In genomic region chr6:136249811-136250685, GRCh38 we compare ENCODE assay signal across 8 cellular contexts. TPM values are rescaled to one million over a fixed set of nuclear protein-coding genes. Genes with fewer than 3 reads are reported as not detected.
A peak's percentile ranks its signal among the peaks of the same experiment; 100 is the strongest.
DNase-seq lines count a peak whose midpoint lies in the region; FAIRE-seq and TF ChIP-seq lines count a peak whose summit lies in the region.

Gene MTFR2, minus strand, starts transcription at chr6:136250311. Its CDS starts 1,212 bp downstream, at chr6:136249099.

- H3K4me2 ChIP-seq in neuronal stem cell (ENCODE audit: insufficient read depth, low read length, poor library complexity, severe bottlenecking), result peak within 1 kb of the TSS; percentile 82

- H3K4ac ChIP-seq in neuronal stem cell (ENCODE audit: low read length), result no peak within 1 kb of the TSS

- H2AK5ac ChIP-seq in neuronal stem cell (ENCODE audit: low read depth, low read length), result no peak within 1 kb of the TSS

- TF ChIP-seq CTCF in HFFc6 (IDR thresholded peaks at IDR 0.05), result no peak; the same call in 1 of the 2 replicates

- no peak within 1 kb of the TSS for H3K23ac ChIP-seq in neuronal stem cell (ENCODE audit: low read depth, low read length, poor library complexity)

- peak within 1 kb of the TSS; percentile 63 for H3K18ac ChIP-seq in neuronal stem cell (ENCODE audit: low read length)

- FAIRE-seq in frontal cortex (lab: Jason Lieb, UNC), result peak; percentile 95

- H3K36me3 Mint-ChIP-seq in HFFc6 (ENCODE audit: low read depth), result peaks cover 16% of the 10 kb centered on the region

- peak within 1 kb of the TSS; percentile 86 for H3K27ac Mint-ChIP-seq in HFFc6

- H2BK120ac ChIP-seq in neuronal stem cell (ENCODE audit: low read depth, low read length), result no peak within 1 kb of the TSS

- in situ Hi-C loops in SK-MEL-5 (cut with HindIII; ENCODE audit: low pct_unique_long_range_greater_than_20kb, low sequenced_read_pairs), result no loop called here

- H3K27ac ChIP-seq in neuronal stem cell (replicated peaks; ENCODE audit: low read length) (no peak within 1 kb of the TSS), subcutaneous abdominal adipose tissue (ENCODE audit: low read depth, low read length) (no peak within 1 kb of the TSS)

- WGBS in neuronal stem cell (ENCODE audit: extremely low coverage in 2 of 2, insufficient read length in 2 of 2, insufficient replicate concordance in 1 of 2), 2 donors, result no CpG with 5 or more reads among the region's 59 CpGs

- peaks cover 0 to 4% of the 10 kb centered on the region in 2 donors for H3K36me3 ChIP-seq in neuronal stem cell (replicated peaks in 1 of 2; ENCODE audit: control insufficient read depth in 2 of 2, insufficient read depth in 2 of 2, low read length in 2 of 2)
- H3K36me3 ChIP-seq in subcutaneous abdominal adipose tissue (ENCODE audit: control insufficient read depth in 5 of 5, insufficient read depth in 5 of 5, low read length in 5 of 5), result peaks cover 0 to 8% (median 0%) of the 10 kb centered on the region in 5 donors

- H3K27me3 ChIP-seq in neuronal stem cell (ENCODE audit: control insufficient read depth in 3 of 3, insufficient read depth in 3 of 3, low read depth in 1 of 3, low read length in 3 of 3), result no peaks in the 10 kb centered on the region
- no peaks in the 10 kb centered on the region for H3K27me3 ChIP-seq in subcutaneous abdominal adipose tissue (ENCODE audit: control insufficient read depth in 5 of 5, insufficient read depth in 4 of 5, low read length in 5 of 5)

- peak within 1 kb of the TSS; percentile 78 to 87 for H3K4me3 ChIP-seq in neuronal stem cell (ENCODE audit: low read length in 2 of 2)
- peak within 1 kb of the TSS; percentile 90 to 98 (median 91) for H3K4me3 ChIP-seq in subcutaneous abdominal adipose tissue (ENCODE audit: low read depth in 1 of 5, low read length in 5 of 5)

- H2BK5ac ChIP-seq in neuronal stem cell (ENCODE audit: low read length), result no peak within 1 kb of the TSS

- peaks cover 0 to 2% of the 10 kb centered on the region in 2 donors for H3K4me1 ChIP-seq in neuronal stem cell (ENCODE audit: control insufficient read depth in 2 of 2, insufficient read depth in 1 of 2, low read depth in 1 of 2, low read length in 2 of 2)
- peaks cover 3 to 21% (median 18%) of the 10 kb centered on the region in 5 donors for H3K4me1 ChIP-seq in subcutaneous abdominal adipose tissue (ENCODE audit: control insufficient read depth in 5 of 5, insufficient read depth in 5 of 5, low read length in 5 of 5)

- peak; percentile 99 for DNase-seq in GM04504 (ENCODE audit: low read depth)
- DNase-seq in HFFc6, result peak; percentile 100
- DNase-seq in NAMALWA (ENCODE audit: low spot score), result peak; percentile 100
- DNase-seq in SK-MEL-5 (ENCODE audit: low read depth, low spot score), result peak; percentile 99
- DNase-seq in activated naive CD4-positive, alpha-beta T cell (lab: John Stamatoyannopoulos, UW), result peak; percentile 54 to 81 (median 71)
- DNase-seq in frontal cortex (ENCODE audit: low spot score in 2 of 2), result peak; percentile 68 to 93
- DNase-seq in neuronal stem cell (ENCODE audit: low spot score), result peak; percentile 97

- H2BK15ac ChIP-seq in neuronal stem cell (ENCODE audit: low read length), result no peak within 1 kb of the TSS

- no peaks in the 10 kb centered on the region for H3K79me1 ChIP-seq in neuronal stem cell (ENCODE audit: low read depth, low read length)

- no peak within 1 kb of the TSS for H4K8ac ChIP-seq in neuronal stem cell (ENCODE audit: low read depth, low read length)

- H3K14ac ChIP-seq in neuronal stem cell (ENCODE audit: low read length), result no peak within 1 kb of the TSS

- no peaks in the 10 kb centered on the region for H3K9me3 Mint-ChIP-seq in HFFc6

- H3K4me1 Mint-ChIP-seq in HFFc6 (ENCODE audit: low read depth), result peaks cover 52% of the 10 kb centered on the region

- H3K9me3 ChIP-seq in neuronal stem cell (replicated peaks in 1 of 2; ENCODE audit: control insufficient read depth in 2 of 2, insufficient read depth in 1 of 2, low read depth in 1 of 2, low read length in 2 of 2) (no peaks in the 10 kb centered on the region), subcutaneous abdominal adipose tissue (ENCODE audit: control insufficient read depth in 5 of 5, low read length in 5 of 5) (no peaks in the 10 kb centered on the region)

- H3K4me3 Mint-ChIP-seq in HFFc6, result peak within 1 kb of the TSS; percentile 97

- H2BK12ac ChIP-seq in neuronal stem cell (ENCODE audit: low read length), result no peak within 1 kb of the TSS

- H4K91ac ChIP-seq in neuronal stem cell (ENCODE audit: low read depth, low read length, poor library complexity), result no peak within 1 kb of the TSS

- peak within 1 kb of the TSS; percentile 56 for H3K9ac ChIP-seq in neuronal stem cell (ENCODE audit: low read depth, low read length, poor library complexity)
- H3K9ac ChIP-seq in subcutaneous abdominal adipose tissue (ENCODE audit: low read length in 5 of 5), result peak within 1 kb of the TSS; percentile 37 to 71 (median 70)

- H3K27me3 Mint-ChIP-seq in HFFc6 (ENCODE audit: insufficient read depth), result peaks cover 8% of the 10 kb centered on the region

- peak within 1 kb of the TSS; percentile 91 for H2AFZ ChIP-seq in neuronal stem cell (ENCODE audit: low read length)

RNA-seq across cellular contexts. Expression of gene MTFR2, which starts in this region (rescaled TPM):
- 1 to 10 TPM; 2.6 to 6.8 (median 6.3) TPM for total RNA-seq in HFFc6 (2021; fragmentation: NEBNext Ultra II Directional; extraction: Animal tissue kit (Norgen Biotek cat#: 25700))
- total RNA-seq in SK-MEL-5 (2014; rRNA removed; shearing (Covaris generic)), result 2.7 and 5.4 TPM in 2 replicates
- 8.9 and 14.2 TPM in 2 replicates for polyA plus RNA-seq in SK-MEL-5 (2015; cell fraction: cytosol; rRNA removed)
- polyA plus RNA-seq in SK-MEL-5 (2015; cell fraction: nucleus; rRNA removed), result 10.3 and 17.8 TPM in 2 replicates
- total RNA-seq in frontal cortex, result 0.41 TPM
- 7.3 TPM for polyA plus RNA-seq in neuronal stem cell (2013, experiment 1 of 2)
- polyA plus RNA-seq in neuronal stem cell (2013, experiment 2 of 2), result 7.6 TPM

Comparison
In these comparisons a context has a peak if more than half of its experiments do, and no peak if none do; other contexts are left out.
1. Peak in DNase-seq in frontal cortex; RNA of the gene not detected or under 1 TPM.